ENCODE assay signal across 28 cellular contexts in genomic region chr12:29426516-29426915, GRCh38.
"Had no signal": no experiment of that assay in that cellular context is flagged by ENCODE, and none has a peak within 500 bp of the region (broad histone marks: within the 10 kb centered on the region; RNA-seq: fewer than 3 reads in every experiment).

No MANE protein-coding gene starts in this region.

- H3K4me3 ChIP-seq: left lung, lower lobe of right lung, pancreas, prostate gland, skin epidermis, stomach, testis, thyroid gland, transverse colon, upper lobe of left lung had no signal

- H3K9me3 Mint-ChIP-seq: natural killer cell had no signal

- H3K27ac Mint-ChIP-seq: immature natural killer cell; mesothelial cell of epicardium; naive B cell; natural killer cell; stimulated activated naive B cell treated with anti-CD40 and anti-IgM and Interleukin-4, amounts not matched to agents 10 μg/mL and 1 μg/mL and 100 μg/mL, for 72 hours had no signal

- H3K36me3 Mint-ChIP-seq: immature natural killer cell; mesothelial cell of epicardium; natural killer cell; stimulated activated naive B cell treated with anti-CD40 and anti-IgM and Interleukin-4, amounts not matched to agents 10 μg/mL and 1 μg/mL and 100 μg/mL, for 72 hours had no signal

- H3K4me1 Mint-ChIP-seq: immature natural killer cell, mesothelial cell of epicardium, natural killer cell had no signal

- H3K27me3 ChIP-seq: left lung, pancreas, stomach, testis, thyroid gland, transverse colon, upper lobe of left lung had no signal

- H3K4me3 Mint-ChIP-seq: immature natural killer cell; mesothelial cell of epicardium; naive B cell; natural killer cell; stimulated activated naive B cell treated with anti-CD40 and anti-IgM and Interleukin-4, amounts not matched to agents 10 μg/mL and 1 μg/mL and 100 μg/mL, for 72 hours had no signal

- DNase-seq: hypothalamus; immature natural killer cell; kidney; left colon; left lung; lower lobe of right lung; mesendoderm; naive B cell; natural killer cell; nucleus accumbens; pancreas; posterior cingulate gyrus; retina; right cardiac atrium; stimulated activated CD4-positive, alpha-beta T cell treated with anti-CD3 and anti-CD28 coated beads, Interleukin-12 subunit alpha, Interleukin-12 subunit beta, amount 100 ng/mL, for 4 hours; stimulated activated CD4-positive, alpha-beta T cell treated with anti-CD3 and anti-CD28 coated beads, Interleukin-15, amount 100 ng/mL, for 24 hours; stimulated activated CD4-positive, alpha-beta T cell treated with anti-CD3 and anti-CD28 coated beads, Interleukin-2, amount 100 ng/mL, for 24 hours; stimulated activated CD4-positive, alpha-beta T cell treated with anti-CD3 and anti-CD28 coated beads, Interleukin-4, amount 100 ng/mL, for 1 hour; stimulated activated naive B cell treated with anti-CD40 and anti-IgM and Interleukin-4, amounts not matched to agents 10 μg/mL and 1 μg/mL and 100 μg/mL, for 72 hours; stimulated activated naive CD8-positive, alpha-beta T cell treated with anti-CD3 and anti-CD28 coated beads, Interleukin-15, Interleukin-2, amounts not matched to agents 100 U/mL and 50 U/mL, for 24 hours; stomach; testis; thyroid gland; transverse colon; upper lobe of left lung had no signal

- H3K9me3 ChIP-seq: left lung, lower lobe of right lung, pancreas, prostate gland, testis, thyroid gland, transverse colon, upper lobe of left lung had no signal

- H3K36me3 ChIP-seq: left lung, lower lobe of right lung, pancreas, prostate gland, stomach, thyroid gland, transverse colon, upper lobe of left lung had no signal

- H3K27ac ChIP-seq: pancreas, skin epidermis, stomach, testis, thyroid gland, transverse colon had no signal

- H3K4me1 ChIP-seq: prostate gland, stomach, testis, thyroid gland, transverse colon had no signal
